ENCODE assay signal across 8 cellular contexts in genomic region chr4:25925486-25926201, GRCh38. TPM values are rescaled to one million over a fixed set of nuclear protein-coding genes. Genes with fewer than 3 reads are reported as not detected.
A peak's percentile ranks its signal among the peaks of the same experiment; 100 is the strongest.
DNase-seq lines count a peak whose midpoint lies in the region; ATAC-seq and TF ChIP-seq lines count a peak whose summit lies in the region.

No MANE protein-coding gene starts in this region.

- TF ChIP-seq EP300 in neural cell (conservative IDR thresholded peaks at IDR 0.05; ENCODE audit: poor library complexity, severe bottlenecking): no peak

- TF ChIP-seq CTCF in GM12873 (IDR thresholded peaks at IDR 0.05; ENCODE audit: insufficient read depth, low read depth, low read length, missing control alignments) (peak; percentile 66), epithelial cell of proximal tubule (conservative IDR thresholded peaks at IDR 0.05; ENCODE audit: low read depth, low read length) (peak; percentile 84), neural cell (IDR thresholded peaks at IDR 0.05; ENCODE audit: poor library complexity, severe bottlenecking) (peak; percentile 54)

- H3K27me3 ChIP-seq in neural cell (ENCODE audit: insufficient read depth, low read depth, low read length): no peaks in the 10 kb centered on the region

- no peak overlapping the region for H3K4me2 ChIP-seq in neural cell (ENCODE audit: low read length)

- no peaks in the 10 kb centered on the region for H3K9me3 ChIP-seq in neural cell (ENCODE audit: low read length)

- no peaks in the 10 kb centered on the region for H4K20me1 ChIP-seq in neural cell (ENCODE audit: insufficient read depth)

- no peaks in the 10 kb centered on the region for H3K36me3 ChIP-seq in neural cell (ENCODE audit: insufficient read depth, low read length)

- TF ChIP-seq RAD21 in neural cell (conservative IDR thresholded peaks at IDR 0.05): peak; percentile 49

- H3K9me2 ChIP-seq in neural cell (ENCODE audit: insufficient read depth, low read length): no peaks in the 10 kb centered on the region

- DNase-seq in AML-193 (lab: John Stamatoyannopoulos, UW) (peak; percentile 7 to 15), RPMI8226 (peak; percentile 34), epithelial cell of proximal tubule (ENCODE audit: low read depth) (no peak)
- DNase-seq in activated CD8-positive, alpha-beta memory T cell treated with anti-CD3 and anti-CD28 coated beads, Interleukin-2, amount 50 U/mL, for 4 hours: no peak

- H3K27ac ChIP-seq in neural cell (ENCODE audit: low read length): no peak overlapping the region

- H3K79me2 ChIP-seq in neural cell (replicated peaks; ENCODE audit: insufficient read depth, low read length): no peaks in the 10 kb centered on the region

- H3K4me3 ChIP-seq in epithelial cell of proximal tubule (ENCODE audit: low read depth, low read length) (no peak overlapping the region), neural cell (ENCODE audit: low read length) (no peak overlapping the region)

- no peak overlapping the region for H3K9ac ChIP-seq in neural cell (ENCODE audit: low read length)

- peak; percentile 84 for ATAC-seq in HG03342 (IDR thresholded peaks at IDR 0.05; ENCODE audit: unreplicated experiment)
- no peak for ATAC-seq in HG02973 (IDR thresholded peaks at IDR 0.05; ENCODE audit: unreplicated experiment)

- no peaks in the 10 kb centered on the region for H3F3A ChIP-seq in neural cell (ENCODE audit: insufficient read depth, low read length, poor library complexity, severe bottlenecking)

- H2AFZ ChIP-seq in neural cell (ENCODE audit: low read depth, low read length): no peak overlapping the region

TF ChIP-seq in neural cell, 6 proteins besides CTCF, POLR2A, EP300 and RAD21:
- TF ChIP-seq, protein P1, sequence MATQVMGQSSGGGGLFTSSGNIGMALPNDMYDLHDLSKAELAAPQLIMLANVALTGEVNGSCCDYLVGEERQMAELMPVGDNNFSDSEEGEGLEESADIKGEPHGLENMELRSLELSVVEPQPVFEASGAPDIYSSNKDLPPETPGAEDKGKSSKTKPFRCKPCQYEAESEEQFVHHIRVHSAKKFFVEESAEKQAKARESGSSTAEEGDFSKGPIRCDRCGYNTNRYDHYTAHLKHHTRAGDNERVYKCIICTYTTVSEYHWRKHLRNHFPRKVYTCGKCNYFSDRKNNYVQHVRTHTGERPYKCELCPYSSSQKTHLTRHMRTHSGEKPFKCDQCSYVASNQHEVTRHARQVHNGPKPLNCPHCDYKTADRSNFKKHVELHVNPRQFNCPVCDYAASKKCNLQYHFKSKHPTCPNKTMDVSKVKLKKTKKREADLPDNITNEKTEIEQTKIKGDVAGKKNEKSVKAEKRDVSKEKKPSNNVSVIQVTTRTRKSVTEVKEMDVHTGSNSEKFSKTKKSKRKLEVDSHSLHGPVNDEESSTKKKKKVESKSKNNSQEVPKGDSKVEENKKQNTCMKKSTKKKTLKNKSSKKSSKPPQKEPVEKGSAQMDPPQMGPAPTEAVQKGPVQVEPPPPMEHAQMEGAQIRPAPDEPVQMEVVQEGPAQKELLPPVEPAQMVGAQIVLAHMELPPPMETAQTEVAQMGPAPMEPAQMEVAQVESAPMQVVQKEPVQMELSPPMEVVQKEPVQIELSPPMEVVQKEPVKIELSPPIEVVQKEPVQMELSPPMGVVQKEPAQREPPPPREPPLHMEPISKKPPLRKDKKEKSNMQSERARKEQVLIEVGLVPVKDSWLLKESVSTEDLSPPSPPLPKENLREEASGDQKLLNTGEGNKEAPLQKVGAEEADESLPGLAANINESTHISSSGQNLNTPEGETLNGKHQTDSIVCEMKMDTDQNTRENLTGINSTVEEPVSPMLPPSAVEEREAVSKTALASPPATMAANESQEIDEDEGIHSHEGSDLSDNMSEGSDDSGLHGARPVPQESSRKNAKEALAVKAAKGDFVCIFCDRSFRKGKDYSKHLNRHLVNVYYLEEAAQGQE (IDR thresholded peaks at IDR 0.05; ENCODE audit: borderline replicate concordance): no peak
- TF ChIP-seq TAF1 (IDR thresholded peaks at IDR 0.05; ENCODE audit: low read depth): no peak
- TF ChIP-seq SMC3 (conservative IDR thresholded peaks at IDR 0.05; ENCODE audit: poor library complexity): peak; percentile 59
- no peak for TF ChIP-seq MXI1 (conservative IDR thresholded peaks at IDR 0.05; ENCODE audit: poor library complexity, severe bottlenecking)
- no peak for TF ChIP-seq EZH2 (IDR thresholded peaks at IDR 0.05; ENCODE audit: borderline replicate concordance, insufficient read depth, low read length, poor library complexity, severe bottlenecking)

RNA-seq across cellular contexts. Expression of gene SMIM20, which starts 11.6 kb away (rescaled TPM):
- 20.2 and 31.2 TPM in 2 replicates for total RNA-seq in epithelial cell of proximal tubule
- polyA plus RNA-seq in neural cell: 19.1 and 27.0 TPM in 2 replicates
- polyA minus RNA-seq in neural cell: 9.8 and 10.0 TPM in 2 replicates

Comparison
In these comparisons a context has a peak if more than half of its experiments do, and no peak if none do; other contexts are left out.
1. DNase-seq: peak in AML-193 (2 of 2) and RPMI8226 (single experiment); none in epithelial cell of proximal tubule (single experiment) and activated CD8-positive, alpha-beta memory T cell treated with anti-CD3 and anti-CD28 coated beads, Interleukin-2, amount 50 U/mL, for 4 hours (single experiment).
2. Peak in every context shown above with its lines, with median percentiles within 50 percentile points of each other: CTCF ChIP-seq.